ENCODE assay signal across 1 cellular context in the genomic region with DNA sequence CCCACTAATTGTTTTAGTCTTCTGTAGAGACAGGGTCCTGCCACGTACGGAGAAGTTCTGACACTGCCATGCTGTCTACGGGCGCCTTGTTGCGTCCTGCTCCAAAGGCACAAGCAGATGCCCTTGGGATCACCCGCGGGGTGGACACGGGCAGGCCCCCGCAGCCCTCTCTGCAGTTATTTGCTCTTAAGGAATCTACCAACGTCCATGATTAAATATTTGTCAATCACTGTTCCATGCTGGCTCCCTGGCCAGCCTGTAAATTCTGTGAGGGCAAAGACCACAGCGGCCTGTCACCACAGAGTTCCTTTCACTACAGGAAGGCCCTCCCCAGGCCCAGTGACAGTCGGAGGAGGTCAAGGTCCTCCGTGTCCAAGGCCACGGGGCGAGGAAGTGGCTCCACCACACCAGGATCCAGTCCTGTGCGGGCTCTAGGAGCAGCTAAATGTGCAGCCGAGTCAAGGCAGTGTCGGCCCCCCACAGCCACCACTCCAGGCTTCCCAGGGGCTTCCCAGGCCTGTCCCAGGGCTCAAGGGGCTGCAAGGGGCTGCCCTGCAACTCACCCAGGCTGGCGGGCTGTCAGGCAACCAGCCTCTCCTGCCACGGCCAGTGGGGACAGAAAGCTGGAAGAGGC.
A peak's percentile ranks its signal among the peaks of the same experiment; 100 is the strongest.
TF ChIP-seq lines count a peak whose summit lies in the region.

No MANE protein-coding gene starts in this region.

TF ChIP-seq in GM12878, 131 proteins besides CTCF, POLR2A, EP300 and RAD21:
- no peak for TF ChIP-seq FOXK2 (IDR thresholded peaks at IDR 0.05)
- TF ChIP-seq, protein P1, sequence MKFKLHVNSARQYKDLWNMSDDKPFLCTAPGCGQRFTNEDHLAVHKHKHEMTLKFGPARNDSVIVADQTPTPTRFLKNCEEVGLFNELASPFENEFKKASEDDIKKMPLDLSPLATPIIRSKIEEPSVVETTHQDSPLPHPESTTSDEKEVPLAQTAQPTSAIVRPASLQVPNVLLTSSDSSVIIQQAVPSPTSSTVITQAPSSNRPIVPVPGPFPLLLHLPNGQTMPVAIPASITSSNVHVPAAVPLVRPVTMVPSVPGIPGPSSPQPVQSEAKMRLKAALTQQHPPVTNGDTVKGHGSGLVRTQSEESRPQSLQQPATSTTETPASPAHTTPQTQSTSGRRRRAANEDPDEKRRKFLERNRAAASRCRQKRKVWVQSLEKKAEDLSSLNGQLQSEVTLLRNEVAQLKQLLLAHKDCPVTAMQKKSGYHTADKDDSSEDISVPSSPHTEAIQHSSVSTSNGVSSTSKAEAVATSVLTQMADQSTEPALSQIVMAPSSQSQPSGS (IDR thresholded peaks at IDR 0.05; ENCODE audit: low read length), result no peak
- TF ChIP-seq, protein P2, sequence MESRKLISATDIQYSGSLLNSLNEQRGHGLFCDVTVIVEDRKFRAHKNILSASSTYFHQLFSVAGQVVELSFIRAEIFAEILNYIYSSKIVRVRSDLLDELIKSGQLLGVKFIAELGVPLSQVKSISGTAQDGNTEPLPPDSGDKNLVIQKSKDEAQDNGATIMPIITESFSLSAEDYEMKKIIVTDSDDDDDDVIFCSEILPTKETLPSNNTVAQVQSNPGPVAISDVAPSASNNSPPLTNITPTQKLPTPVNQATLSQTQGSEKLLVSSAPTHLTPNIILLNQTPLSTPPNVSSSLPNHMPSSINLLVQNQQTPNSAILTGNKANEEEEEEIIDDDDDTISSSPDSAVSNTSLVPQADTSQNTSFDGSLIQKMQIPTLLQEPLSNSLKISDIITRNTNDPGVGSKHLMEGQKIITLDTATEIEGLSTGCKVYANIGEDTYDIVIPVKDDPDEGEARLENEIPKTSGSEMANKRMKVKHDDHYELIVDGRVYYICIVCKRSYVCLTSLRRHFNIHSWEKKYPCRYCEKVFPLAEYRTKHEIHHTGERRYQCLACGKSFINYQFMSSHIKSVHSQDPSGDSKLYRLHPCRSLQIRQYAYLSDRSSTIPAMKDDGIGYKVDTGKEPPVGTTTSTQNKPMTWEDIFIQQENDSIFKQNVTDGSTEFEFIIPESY (IDR thresholded peaks at IDR 0.05), result no peak
- TF ChIP-seq, protein P3, sequence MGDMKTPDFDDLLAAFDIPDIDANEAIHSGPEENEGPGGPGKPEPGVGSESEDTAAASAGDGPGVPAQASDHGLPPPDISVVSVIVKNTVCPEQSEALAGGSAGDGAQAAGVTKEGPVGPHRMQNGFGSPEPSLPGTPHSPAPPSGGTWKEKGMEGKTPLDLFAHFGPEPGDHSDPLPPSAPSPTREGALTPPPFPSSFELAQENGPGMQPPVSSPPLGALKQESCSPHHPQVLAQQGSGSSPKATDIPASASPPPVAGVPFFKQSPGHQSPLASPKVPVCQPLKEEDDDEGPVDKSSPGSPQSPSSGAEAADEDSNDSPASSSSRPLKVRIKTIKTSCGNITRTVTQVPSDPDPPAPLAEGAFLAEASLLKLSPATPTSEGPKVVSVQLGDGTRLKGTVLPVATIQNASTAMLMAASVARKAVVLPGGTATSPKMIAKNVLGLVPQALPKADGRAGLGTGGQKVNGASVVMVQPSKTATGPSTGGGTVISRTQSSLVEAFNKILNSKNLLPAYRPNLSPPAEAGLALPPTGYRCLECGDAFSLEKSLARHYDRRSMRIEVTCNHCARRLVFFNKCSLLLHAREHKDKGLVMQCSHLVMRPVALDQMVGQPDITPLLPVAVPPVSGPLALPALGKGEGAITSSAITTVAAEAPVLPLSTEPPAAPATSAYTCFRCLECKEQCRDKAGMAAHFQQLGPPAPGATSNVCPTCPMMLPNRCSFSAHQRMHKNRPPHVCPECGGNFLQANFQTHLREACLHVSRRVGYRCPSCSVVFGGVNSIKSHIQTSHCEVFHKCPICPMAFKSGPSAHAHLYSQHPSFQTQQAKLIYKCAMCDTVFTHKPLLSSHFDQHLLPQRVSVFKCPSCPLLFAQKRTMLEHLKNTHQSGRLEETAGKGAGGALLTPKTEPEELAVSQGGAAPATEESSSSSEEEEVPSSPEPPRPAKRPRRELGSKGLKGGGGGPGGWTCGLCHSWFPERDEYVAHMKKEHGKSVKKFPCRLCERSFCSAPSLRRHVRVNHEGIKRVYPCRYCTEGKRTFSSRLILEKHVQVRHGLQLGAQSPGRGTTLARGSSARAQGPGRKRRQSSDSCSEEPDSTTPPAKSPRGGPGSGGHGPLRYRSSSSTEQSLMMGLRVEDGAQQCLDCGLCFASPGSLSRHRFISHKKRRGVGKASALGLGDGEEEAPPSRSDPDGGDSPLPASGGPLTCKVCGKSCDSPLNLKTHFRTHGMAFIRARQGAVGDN (IDR thresholded peaks at IDR 0.05), result no peak
- TF ChIP-seq TARDBP (IDR thresholded peaks at IDR 0.05; ENCODE audit: borderline replicate concordance), result no peak
- TF ChIP-seq DPF2 (IDR thresholded peaks at IDR 0.05), result 0 out of 2 replicates have a peak, but pooled peaks have one; percentile 23
